Comparison of ENCODE assay signal across 14 cellular contexts in genomic region chr18:22550861-22551260, GRCh38.
DNase-seq lines count a peak whose midpoint lies in the region; ATAC-seq, FAIRE-seq and TF ChIP-seq lines count a peak whose summit lies in the region.
"Had no signal": no experiment of that assay in that cellular context is flagged by ENCODE, and none has a peak within 500 bp of the region (broad histone marks: within the 10 kb centered on the region; RNA-seq: fewer than 3 reads in every experiment).

No MANE protein-coding gene starts in this region.

- H2BK120ac ChIP-seq in IMR-90 (ENCODE audit: low read depth, low read length): peak overlapping the region; percentile 79

- dilution Hi-C loops in IMR-90 (cut with HindIII; ENCODE audit: low sequenced_read_pairs, unreplicated experiment): no loop called here

- H3K79me1 ChIP-seq in IMR-90 (ENCODE audit: low read depth in 1 of 2, low read length in 2 of 2): no peaks in the 10 kb centered on the region

- H3K9ac ChIP-seq in IMR-90 (ENCODE audit: low read depth, low read length) (no peak overlapping the region), astrocyte (ENCODE audit: low read length) (peak overlapping the region; percentile 51)

- peak overlapping the region; percentile 44; the same call in 1 of the 2 replicates for H3K56ac ChIP-seq in IMR-90 (ENCODE audit: extremely low read depth, insufficient read depth, low read length)

- TF ChIP-seq POLR2A in IMR-90 (IDR thresholded peaks at IDR 0.05; ENCODE audit: low read depth, low read length) (no peak), suprapubic skin (IDR thresholded peaks at IDR 0.05) (no peak)

- no peaks in the 10 kb centered on the region for H3K9me3 Mint-ChIP-seq in astrocyte (ENCODE audit: unreplicated experiment)
- H3K9me3 Mint-ChIP-seq in HFFc6: no peaks in the 10 kb centered on the region

- H3K4me3 Mint-ChIP-seq in astrocyte (ENCODE audit: unreplicated experiment) (no peak overlapping the region), HFFc6 (no peak overlapping the region)
- H3K4me3 Mint-ChIP-seq: IgD-negative memory B cell had no signal

- no peaks in the 10 kb centered on the region for H3K79me2 ChIP-seq in astrocyte (ENCODE audit: insufficient read depth, low read length)

- peak overlapping the region; percentile 74 for H3K23ac ChIP-seq in IMR-90 (ENCODE audit: low read depth, low read length)

- TF ChIP-seq CTCF in IMR-90 (conservative IDR thresholded peaks at IDR 0.05; ENCODE audit: low read depth, low read length) (no peak), astrocyte (IDR thresholded peaks at IDR 0.05; ENCODE audit: insufficient read depth, low read depth, low read length) (no peak), foreskin keratinocyte (conservative IDR thresholded peaks at IDR 0.05) (no peak), HFFc6 (IDR thresholded peaks at IDR 0.05) (no peak), suprapubic skin (IDR thresholded peaks at IDR 0.05) (no peak)

- peak overlapping the region; percentile 92 for H2BK20ac ChIP-seq in IMR-90 (ENCODE audit: low read depth, low read length)

- no peak for TF ChIP-seq EP300 in suprapubic skin (IDR thresholded peaks at IDR 0.05)

- H3K9me3 ChIP-seq in IMR-90 (ENCODE audit: control insufficient read depth, insufficient read depth, low read length): no peaks in the 10 kb centered on the region
- no peaks in the 10 kb centered on the region for H3K9me3 ChIP-seq in astrocyte (ENCODE audit: insufficient read depth, low read depth, low read length)
- no peaks in the 10 kb centered on the region for H3K9me3 ChIP-seq in suprapubic skin

- H4K91ac ChIP-seq in IMR-90 (ENCODE audit: insufficient read depth, low read depth, low read length): peak overlapping the region; percentile 63

- H3K27ac Mint-ChIP-seq in astrocyte (ENCODE audit: unreplicated experiment) (no peak overlapping the region), HFFc6 (no peak overlapping the region)
- H3K27ac Mint-ChIP-seq: IgD-negative memory B cell had no signal

- H2AK5ac ChIP-seq in IMR-90 (ENCODE audit: low read depth, low read length): peak overlapping the region; percentile 54

- H4K20me1 ChIP-seq in IMR-90 (ENCODE audit: insufficient read depth, low read length) (no peaks in the 10 kb centered on the region), astrocyte (ENCODE audit: insufficient read depth, low read length) (no peaks in the 10 kb centered on the region)

- H3K4ac ChIP-seq in IMR-90 (ENCODE audit: low read depth, low read length): peak overlapping the region; percentile 76

- POLR2A ChIA-PET in IMR-90 (lab: Charles Lee; ENCODE audit: unreplicated experiment): no interaction called here

- H3K4me1 Mint-ChIP-seq in astrocyte (ENCODE audit: low read depth, unreplicated experiment): peaks cover 20% of the 10 kb centered on the region
- peaks cover 23% of the 10 kb centered on the region for H3K4me1 Mint-ChIP-seq in HFFc6 (ENCODE audit: low read depth)
- H3K4me1 Mint-ChIP-seq: IgD-negative memory B cell had no signal

- DNase-seq in IMR-90: no peak
- no peak for DNase-seq in astrocyte (ENCODE audit: low read depth)
- peak; percentile 40 to 44 for DNase-seq in foreskin keratinocyte
- DNase-seq in GM03348 (ENCODE audit: low spot score): no peak
- DNase-seq in hepatic stellate cell (ENCODE audit: low spot score): no peak
- no peak for DNase-seq in HFFc6
- DNase-seq in suprapubic skin (ENCODE audit: low spot score in 2 of 2): no peak
- DNase-seq: C1 segment of cervical spinal cord, H7, NCI-H2107, NCI-H226, NCI-H526 had no signal

- peak overlapping the region; percentile 87 for H2BK5ac ChIP-seq in IMR-90 (ENCODE audit: low read depth, low read length, poor library complexity, severe bottlenecking)

- H3K14ac ChIP-seq in IMR-90 (replicated peaks; ENCODE audit: low read depth, low read length): peak overlapping the region; percentile 42

- H2AK9ac ChIP-seq in IMR-90 (replicated peaks; ENCODE audit: low read depth, low read length, poor library complexity): peak overlapping the region; percentile 26

- CTCF ChIA-PET in IMR-90 (lab: Yijun Ruan, JAX): no interaction called here

- H3K27me3 ChIP-seq in IMR-90 (ENCODE audit: control insufficient read depth, insufficient read depth, low read length) (no peaks in the 10 kb centered on the region; the same call in 1 of the 2 replicates), astrocyte (ENCODE audit: insufficient read depth, low read length) (no peaks in the 10 kb centered on the region), foreskin keratinocyte (no peaks in the 10 kb centered on the region), suprapubic skin (no peaks in the 10 kb centered on the region)

- H3K4me3 ChIP-seq in IMR-90 (ENCODE audit: insufficient read depth, low read depth, low read length) (no peak overlapping the region), astrocyte (ENCODE audit: insufficient read depth, low read depth, low read length) (no peak overlapping the region), suprapubic skin (no peak overlapping the region)

- in situ Hi-C loops in IMR-90 (cut with MboI; ENCODE audit: low sequenced_read_pairs): loop anchor here (10.0 kb wide), 1 partner anchor 86 kb away; no protein-coding TSS in a partner anchor

- H4K5ac ChIP-seq in IMR-90 (ENCODE audit: low read depth, low read length): peak overlapping the region; percentile 42; the same call in 1 of the 2 replicates

- H3K36me3 Mint-ChIP-seq in astrocyte (ENCODE audit: low read depth, unreplicated experiment): no peaks in the 10 kb centered on the region
- no peaks in the 10 kb centered on the region; the same call in none of the 2 replicates for H3K36me3 Mint-ChIP-seq in HFFc6 (ENCODE audit: low read depth)
- H3K36me3 Mint-ChIP-seq: IgD-negative memory B cell had no signal

- no TSS peak for BruUV-seq in IMR-90 (replicated peaks; lab: Mats Ljungman, UMichigan)

- no peak for TF ChIP-seq RAD21 in IMR-90 (IDR thresholded peaks at IDR 0.05; ENCODE audit: low read length)

- no peak for FAIRE-seq in astrocyte (lab: Jason Lieb, UNC)

- H3K4me2 ChIP-seq in IMR-90 (ENCODE audit: low read depth, low read length) (peak overlapping the region; percentile 25; the same call in 1 of the 2 replicates), astrocyte (ENCODE audit: low read length) (peak overlapping the region; percentile 73)

- H2BK15ac ChIP-seq in IMR-90 (ENCODE audit: low read depth, low read length): peak overlapping the region; percentile 81; the same call in 2 of the 3 replicates

- H4K8ac ChIP-seq in IMR-90 (ENCODE audit: low read depth in 2 of 2, low read length in 2 of 2): peak overlapping the region; percentile 3 to 68; a peak in 3 of 4 replicates

- H2AFZ ChIP-seq in IMR-90 (replicated peaks; ENCODE audit: low read length, poor library complexity): no peak overlapping the region
- H2AFZ ChIP-seq in astrocyte (ENCODE audit: low read depth, low read length): no peak overlapping the region

- whole genome bisulfite sequencing in IMR-90 (ENCODE audit: extremely low coverage in 2 of 2, insufficient read length in 1 of 2), 2 experiments: no CpG with 5 or more reads among the region's 1 CpG
- whole genome bisulfite sequencing in suprapubic skin: 100% methylated on average over 1 of the region's 1 CpG

- H3K36me3 ChIP-seq in IMR-90 (ENCODE audit: control insufficient read depth, insufficient read depth, low read length): no peaks in the 10 kb centered on the region
- H3K36me3 ChIP-seq in astrocyte (ENCODE audit: insufficient read depth, low read length): no peaks in the 10 kb centered on the region
- no peaks in the 10 kb centered on the region for H3K36me3 ChIP-seq in suprapubic skin

- H3K4me1 ChIP-seq in IMR-90 (ENCODE audit: control insufficient read depth, insufficient read depth, low read length): peaks cover 18% of the 10 kb centered on the region
- H3K4me1 ChIP-seq in astrocyte (ENCODE audit: insufficient read depth, low read length): peaks cover 23% of the 10 kb centered on the region
- peaks cover 29% of the 10 kb centered on the region for H3K4me1 ChIP-seq in foreskin keratinocyte
- no peaks in the 10 kb centered on the region for H3K4me1 ChIP-seq in suprapubic skin

- H3K27ac ChIP-seq in IMR-90 (ENCODE audit: insufficient read depth, low read length): no peak overlapping the region
- peak overlapping the region; percentile 87 for H3K27ac ChIP-seq in astrocyte (ENCODE audit: low read depth, low read length)
- peak overlapping the region; percentile 87 for H3K27ac ChIP-seq in foreskin keratinocyte
- no peak overlapping the region for H3K27ac ChIP-seq in suprapubic skin
- H3K27ac ChIP-seq: RWPE1 had no signal

- intact Hi-C loops in IMR-90 (cut with micrococcal nuclease): loop anchor here (10.0 kb wide), 1 partner anchor 116 kb away; no protein-coding TSS in a partner anchor

- H3K9me1 ChIP-seq in IMR-90 (ENCODE audit: insufficient read depth, low read length): peaks cover 20% of the 10 kb centered on the region

- peak overlapping the region; percentile 87; the same call in 1 of the 2 replicates for H3K18ac ChIP-seq in IMR-90 (ENCODE audit: low read depth, low read length)

- H3K27me3 Mint-ChIP-seq in astrocyte (ENCODE audit: low read depth, unreplicated experiment): no peaks in the 10 kb centered on the region
- H3K27me3 Mint-ChIP-seq in HFFc6 (ENCODE audit: insufficient read depth): no peaks in the 10 kb centered on the region
- H3K27me3 Mint-ChIP-seq: IgD-negative memory B cell had no signal

- ATAC-seq in IMR-90 (ENCODE audit: low read depth) (no peak), foreskin keratinocyte (no peak)

TF ChIP-seq in IMR-90, 13 proteins besides CTCF, POLR2A, EP300 and RAD21:
- TF ChIP-seq RFX5 (IDR thresholded peaks at IDR 0.05; ENCODE audit: low read depth, low read length): no peak
- no peak for TF ChIP-seq USF2 (IDR thresholded peaks at IDR 0.05; ENCODE audit: low read depth, low read length)
- TF ChIP-seq ELK1 (IDR thresholded peaks at IDR 0.05; ENCODE audit: borderline replicate concordance, low read depth, low read length): no peak

Comparison
In these comparisons a context has a peak if more than half of its experiments do, and no peak if none do; other contexts are left out.
1. DNase-seq: peak in foreskin keratinocyte (2 of 2); none in IMR-90 (single experiment), astrocyte (single experiment), GM03348 (single experiment), hepatic stellate cell (single experiment), HFFc6 (single experiment) and suprapubic skin (0 of 2).
2. H3K27ac ChIP-seq: peak in astrocyte (single experiment) and foreskin keratinocyte (single experiment); none in IMR-90 (single experiment) and suprapubic skin (single experiment).